In the genomic region with DNA sequence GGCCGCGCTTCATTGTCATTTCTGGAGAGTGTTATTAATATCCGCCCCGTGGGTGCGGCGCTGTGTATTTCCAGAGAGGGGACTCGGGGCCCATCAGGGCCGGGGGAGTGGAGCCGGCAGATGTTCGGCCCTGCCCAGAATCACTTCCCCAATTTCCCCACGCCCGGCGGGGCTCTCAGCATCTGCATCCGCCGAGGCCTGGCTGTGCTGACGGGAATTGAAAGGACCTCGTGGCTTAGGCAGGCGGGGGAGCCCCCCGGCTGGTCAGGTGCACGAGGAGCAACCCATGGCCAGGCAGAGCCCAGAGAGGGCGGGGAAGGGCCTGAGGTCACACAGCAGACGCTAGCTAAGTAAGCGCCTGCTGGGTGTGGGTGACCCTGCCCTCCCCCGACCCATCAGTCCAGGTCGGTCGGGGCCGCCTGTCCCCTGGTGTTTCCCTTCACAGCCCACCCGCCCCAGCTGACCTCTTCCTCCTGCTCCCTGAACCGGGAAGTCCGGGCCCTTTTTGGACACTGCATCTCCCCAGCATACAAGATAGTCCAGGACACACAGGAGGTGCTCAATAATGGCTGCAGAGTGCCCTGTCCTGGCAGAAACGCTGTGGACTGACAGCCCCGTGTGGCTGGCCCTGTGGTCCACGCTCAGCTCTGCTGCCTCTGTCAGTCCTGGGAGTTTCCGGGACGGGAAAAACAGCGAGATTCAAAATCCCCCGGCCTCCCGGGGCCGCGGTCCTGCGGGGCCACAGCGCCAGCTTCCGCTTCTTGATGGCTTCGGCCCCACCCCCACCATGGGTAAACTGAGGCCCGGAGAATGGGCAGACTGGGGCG, we compare ENCODE assay signal across 8 cellular contexts. TPM values are rescaled to one million over a fixed set of nuclear protein-coding genes. Genes with fewer than 3 reads are reported as not detected.
DNase-seq lines count a peak whose midpoint lies in the region; ATAC-seq and TF ChIP-seq lines count a peak whose summit lies in the region.

No MANE protein-coding gene starts in this region.

- H2AFZ ChIP-seq in OCI-LY7 (ENCODE audit: low read length) = no peak overlapping the region

- peak overlapping the region; percentile 62 to 85 (median 76) for H3K4me3 Mint-ChIP-seq in naive B cell

- peaks cover 0 to 2% (median 0%) of the 10 kb centered on the region in 7 donors for H3K9me3 Mint-ChIP-seq in naive B cell

- H3K27me3 Mint-ChIP-seq in naive B cell = no peaks in the 10 kb centered on the region

- H3K27ac ChIP-seq in OCI-LY7 (ENCODE audit: low read depth, low read length, poor library complexity, severe bottlenecking) = no peak overlapping the region

- ATAC-seq in GM18520 (IDR thresholded peaks at IDR 0.05; ENCODE audit: unreplicated experiment) (peak; percentile 71), HG02759 (IDR thresholded peaks at IDR 0.05; ENCODE audit: unreplicated experiment) (peak; percentile 70), naive B cell (ENCODE audit: low read depth in 2 of 2) (peak; percentile 86 to 89)

- no peaks in the 10 kb centered on the region for H4K20me1 ChIP-seq in OCI-LY7 (ENCODE audit: insufficient read depth, low read length)

- DNase-seq in OCI-LY7 (ENCODE audit: low spot score) = peak; percentile 88
- DNase-seq in naive B cell = peak; percentile 96
- no peak for DNase-seq in NCI-H2081 treated with DMSO at 0.1 percent for 48 hours (lab: John Stamatoyannopoulos, UW)
- DNase-seq in stimulated activated CD4-positive, alpha-beta T cell treated with anti-CD3 and anti-CD28 coated beads, Interleukin-2, amount 100 ng/mL, for 24 hours = no peak
- DNase-seq in NCI-H345 (lab: John Stamatoyannopoulos, UW) = no peak
- DNase-seq in GM03348 (ENCODE audit: low spot score) = no peak

- no TSS peak for BruUV-seq in OCI-LY7 (replicated peaks; lab: Mats Ljungman, UMichigan)

- no peaks in the 10 kb centered on the region for H3K79me2 ChIP-seq in OCI-LY7 (ENCODE audit: insufficient read depth, low read depth, low read length)

- H3K27ac Mint-ChIP-seq in naive B cell = peak overlapping the region; percentile 97 to 99 (median 99)

- H3K9me3 ChIP-seq in OCI-LY7 (ENCODE audit: low read length) = no peaks in the 10 kb centered on the region

- no peaks in the 10 kb centered on the region for H3K9me2 ChIP-seq in OCI-LY7 (ENCODE audit: insufficient read depth, low read length)

- POLR2A ChIA-PET in OCI-LY7 (lab: Charles Lee) = interaction anchor here (0.6 to 0.7 kb wide), 2 partner anchors 18 to 344 kb away, joined by 3 to 6 read pairs; no protein-coding TSS in a partner anchor

- intact Hi-C loops in OCI-LY7 (cut with micrococcal nuclease; ENCODE audit: unreplicated experiment) = loop anchor here (2.0 kb wide), 1 partner anchor 23 kb away; no protein-coding TSS in a partner anchor

- TF ChIP-seq CTCF in OCI-LY7 (conservative IDR thresholded peaks at IDR 0.05; ENCODE audit: low read length) = no peak

- H3K4me2 ChIP-seq in OCI-LY7 (ENCODE audit: low read length) = peak overlapping the region; percentile 48

- H3K4me1 ChIP-seq in OCI-LY7 (ENCODE audit: insufficient read depth, low read length, poor library complexity, severe bottlenecking) = peaks cover 45% of the 10 kb centered on the region

- no peaks in the 10 kb centered on the region for H3K36me3 ChIP-seq in OCI-LY7 (ENCODE audit: insufficient read depth, low read length)

- peak overlapping the region; percentile 7 for H3K4me3 ChIP-seq in OCI-LY7 (ENCODE audit: low read depth, low read length, poor library complexity, severe bottlenecking)

- CTCF ChIA-PET in OCI-LY7 (lab: Charles Lee; ENCODE audit: unreplicated experiment) = no interaction called here

- peaks cover 12 to 35% (median 31%) of the 10 kb centered on the region in 3 donors for H3K4me1 Mint-ChIP-seq in naive B cell

- no peaks in the 10 kb centered on the region for H3K36me3 Mint-ChIP-seq in naive B cell

RNA-seq across cellular contexts. Expression of a gene that starts 22.1 kb away (rescaled TPM):
- total RNA-seq in OCI-LY7 (2014; rRNA removed; shearing (Covaris generic)) = 7.9 and 9.9 TPM in 2 replicates
- total RNA-seq in OCI-LY7 (2022) = 21.6 and 23.5 TPM in 2 replicates
- polyA plus RNA-seq in naive B cell (ENCODE audit: low read depth in 6 of 6) = 1 to 10 TPM in 1 of 6 donors, under 1 TPM in 5; 0.13 to 1.1 (median 0.59) TPM

RNA-seq across cellular contexts. Expression of a gene that starts 30.8 kb away (rescaled TPM):
- total RNA-seq in OCI-LY7 (2014; rRNA removed; shearing (Covaris generic)) = not detected in 2 replicates
- total RNA-seq in OCI-LY7 (2022) = not detected in 2 replicates
- under 1 TPM in 4 of 6 donors, not detected in 2; 0.17 to 0.42 (median 0.33) TPM for polyA plus RNA-seq in naive B cell (ENCODE audit: low read depth in 6 of 6)

RNA-seq across cellular contexts. Expression of a gene that starts 34.9 kb away (rescaled TPM):
- 39.5 and 43.5 TPM in 2 replicates for total RNA-seq in OCI-LY7 (2014; rRNA removed; shearing (Covaris generic))
- 64.9 and 75.2 TPM in 2 replicates for total RNA-seq in OCI-LY7 (2022)
- polyA plus RNA-seq in naive B cell (ENCODE audit: low read depth in 6 of 6) = 100 to 1,000 TPM; 162 to 209 (median 175) TPM

RNA-seq across cellular contexts. Expression of a gene that starts 36.2 kb away (rescaled TPM):
- total RNA-seq in OCI-LY7 (2014; rRNA removed; shearing (Covaris generic)) = 61.6 and 74.7 TPM in 2 replicates
- total RNA-seq in OCI-LY7 (2022) = 38.4 and 51.4 TPM in 2 replicates
- polyA plus RNA-seq in naive B cell (ENCODE audit: low read depth in 6 of 6) = 10 to 100 TPM; 39.9 to 64.1 (median 52.5) TPM

RNA-seq across cellular contexts. Expression of a gene that starts 52.3 kb away (rescaled TPM):
- 0.05 TPM in 1 of 2 replicates, not detected in the other for total RNA-seq in OCI-LY7 (2014; rRNA removed; shearing (Covaris generic))
- not detected in 2 replicates for total RNA-seq in OCI-LY7 (2022)
- not detected for polyA plus RNA-seq in naive B cell (ENCODE audit: low read depth in 6 of 6)

Comparison
In these comparisons a context has a peak if more than half of its experiments do, and no peak if none do; other contexts are left out.
1. DNase-seq: peak in OCI-LY7 (single experiment) and naive B cell (single experiment); none in NCI-H2081 treated with DMSO at 0.1 percent for 48 hours (single experiment), stimulated activated CD4-positive, alpha-beta T cell treated with anti-CD3 and anti-CD28 coated beads, Interleukin-2, amount 100 ng/mL, for 24 hours (0 of 2), NCI-H345 (single experiment) and GM03348 (single experiment).
2. Peak in every context shown above with its lines, with median percentiles within 50 percentile points of each other: ATAC-seq.